In the genomic region with DNA sequence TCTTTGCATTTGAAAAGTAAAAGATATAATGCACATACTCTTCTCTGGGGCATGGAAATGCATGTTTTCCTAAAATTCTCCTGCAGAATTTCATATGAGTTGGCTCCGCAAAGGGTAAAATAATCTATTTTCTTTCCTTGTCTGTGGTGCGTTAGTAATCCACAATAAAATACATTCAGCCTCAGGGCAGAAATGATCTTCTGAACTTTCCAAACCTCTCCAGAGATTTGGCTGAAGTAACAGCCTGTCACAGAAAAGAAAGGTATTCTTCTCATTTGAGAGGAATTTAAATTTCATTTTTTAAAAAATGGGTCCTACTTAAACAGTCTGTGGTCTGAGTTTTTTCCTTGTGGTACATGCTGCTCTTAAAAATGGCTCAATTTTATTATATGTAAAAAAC, we compare ENCODE assay signal across 30 cellular contexts.
"Had no signal": no experiment of that assay in that cellular context is flagged by ENCODE, and none has a peak within 500 bp of the region (broad histone marks: within the 10 kb centered on the region; RNA-seq: fewer than 3 reads in every experiment).

No MANE protein-coding gene starts in this region.

- DNase-seq: activated CD4-positive, alpha-beta T cell treated with anti-CD3 and anti-CD28 coated beads for 48 hours; activated CD4-positive, alpha-beta T cell treated with anti-CD3 and anti-CD28 coated beads, Interleukin-2, amount 50 U/mL, for 4 hours; activated CD4-positive, CD25-positive, alpha-beta regulatory T cell treated with anti-CD3 and anti-CD28 coated beads, Interleukin-2, amount 50 U/mL, for 72 hours; activated CD8-positive, alpha-beta T cell treated with anti-CD3 and anti-CD28 coated beads, Interleukin-2, amount 10 ng/mL, durations not matched to agents 7 days and 5 days; activated effector memory CD4-positive, alpha-beta T cell treated with Interleukin-2 at 50 U/mL for 16 hours; activated naive CD4-positive, alpha-beta T cell; activated naive CD8-positive, alpha-beta T cell treated with anti-CD3 and anti-CD28 coated beads, Interleukin-2, amount 50 U/mL, for 24 hours; activated T-cell treated with anti-CD3 and anti-CD28 coated beads, Interleukin-2, amount 50 U/mL, for 24 hours; amygdala; MG63; MV-4-11; NCI-H1092 treated with DMSO at 0.1 percent for 48 hours; NCI-H1417 treated with DMSO at 0.1 percent for 48 hours; NCI-H1694; NCI-H2029; NCI-H2107; NCI-H2171 treated with DMSO at 0.1 percent for 48 hours; NCI-H226; NCI-H510A treated with DMSO at 0.1 percent for 48 hours; NCI-H69; SIG-M5; T-helper 17 cell; T-helper 9 cell had no signal

- H3K9me3 Mint-ChIP-seq: activated naive CD4-positive, alpha-beta T cell treated with anti-CD3 and anti-CD28 coated beads, Interleukin-2, amount 50 U/mL, for 24 hours; activated naive CD8-positive, alpha-beta T cell treated with anti-CD3 and anti-CD28 coated beads, Interleukin-2, amount 50 U/mL, for 24 hours; activated T-cell treated with anti-CD3 and anti-CD28 coated beads, Interleukin-2, amount 50 U/mL, for 24 hours; activated T-helper 1 cell treated with anti-CD3 and anti-CD28 coated beads, Interleukin-12 subunit alpha, Interleukin-12 subunit beta, Interleukin-2, Interleukin-4 antibody, amounts not matched to agents 30 ng/mL and 10 ng/mL and 1 ng/mL, durations not matched to agents 14 hours and 24 hours and 36 hours; brain; WTC11 had no signal

- H3K27ac Mint-ChIP-seq: activated CD8-positive, alpha-beta T cell treated with anti-CD3 and anti-CD28 coated beads, Interleukin-2, amount 10 ng/mL, durations not matched to agents 7 days and 5 days; activated naive CD4-positive, alpha-beta T cell treated with anti-CD3 and anti-CD28 coated beads, Interleukin-2, amount 50 U/mL, for 24 hours; activated naive CD8-positive, alpha-beta T cell treated with anti-CD3 and anti-CD28 coated beads, Interleukin-2, amount 50 U/mL, for 24 hours; activated T-cell treated with anti-CD3 and anti-CD28 coated beads, Interleukin-2, amount 50 U/mL, for 24 hours; activated T-helper 1 cell treated with anti-CD3 and anti-CD28 coated beads, Interleukin-12 subunit alpha, Interleukin-12 subunit beta, Interleukin-2, Interleukin-4 antibody, amounts not matched to agents 30 ng/mL and 10 ng/mL and 1 ng/mL, durations not matched to agents 14 hours and 24 hours and 36 hours; brain; T-helper 17 cell; WTC11 had no signal

- H3K9me3 ChIP-seq: MG63 had no signal

- H3K4me3 ChIP-seq: cardiac muscle cell, MG63 had no signal

- H3K36me3 Mint-ChIP-seq: activated naive CD4-positive, alpha-beta T cell treated with anti-CD3 and anti-CD28 coated beads, Interleukin-2, amount 50 U/mL, for 24 hours; brain; WTC11 had no signal

- ATAC-seq: activated CD8-positive, alpha-beta T cell treated with anti-CD3 and anti-CD28 coated beads, Interleukin-2, amount 10 ng/mL, durations not matched to agents 7 days and 5 days; activated naive CD8-positive, alpha-beta T cell treated with anti-CD3 and anti-CD28 coated beads, Interleukin-2, amount 50 U/mL, for 24 hours; T-helper 17 cell; WTC11 had no signal

- H3K27ac ChIP-seq: cardiac muscle cell had no signal

- H3K4me3 Mint-ChIP-seq: activated CD8-positive, alpha-beta T cell treated with anti-CD3 and anti-CD28 coated beads, Interleukin-2, amount 10 ng/mL, durations not matched to agents 7 days and 5 days; activated naive CD4-positive, alpha-beta T cell treated with anti-CD3 and anti-CD28 coated beads, Interleukin-2, amount 50 U/mL, for 24 hours; activated naive CD8-positive, alpha-beta T cell treated with anti-CD3 and anti-CD28 coated beads, Interleukin-2, amount 50 U/mL, for 24 hours; activated T-cell treated with anti-CD3 and anti-CD28 coated beads, Interleukin-2, amount 50 U/mL, for 24 hours; activated T-helper 1 cell treated with anti-CD3 and anti-CD28 coated beads, Interleukin-12 subunit alpha, Interleukin-12 subunit beta, Interleukin-2, Interleukin-4 antibody, amounts not matched to agents 30 ng/mL and 10 ng/mL and 1 ng/mL, durations not matched to agents 14 hours and 24 hours and 36 hours; brain; T-helper 17 cell; WTC11 had no signal

- FAIRE-seq: astrocyte, RCC 7860 had no signal

- H3K4me1 Mint-ChIP-seq: activated naive CD4-positive, alpha-beta T cell treated with anti-CD3 and anti-CD28 coated beads, Interleukin-2, amount 50 U/mL, for 24 hours; activated naive CD8-positive, alpha-beta T cell treated with anti-CD3 and anti-CD28 coated beads, Interleukin-2, amount 50 U/mL, for 24 hours; brain; T-helper 17 cell had no signal

- H3K27me3 ChIP-seq: cardiac muscle cell, MG63 had no signal

- H3K36me3 ChIP-seq: cardiac muscle cell, MG63 had no signal

- H3K27me3 Mint-ChIP-seq: activated T-cell treated with anti-CD3 and anti-CD28 coated beads, Interleukin-2, amount 50 U/mL, for 24 hours; T-helper 17 cell had no signal
